In genomic region chr7:47777531-47778152, GRCh38 we compare ENCODE assay signal across 25 cellular contexts.
"Had no signal": no experiment of that assay in that cellular context is flagged by ENCODE, and none has a peak within 500 bp of the region (broad histone marks: within the 10 kb centered on the region; RNA-seq: fewer than 3 reads in every experiment).

No MANE protein-coding gene starts in this region.

- H3K27me3 Mint-ChIP-seq: stimulated activated memory B cell treated with anti-CD40 and anti-IgM and Interleukin-4, amounts not matched to agents 10 μg/mL and 1 μg/mL and 100 μg/mL, for 72 hours had no signal

- DNase-seq: activated CD4-positive, alpha-beta T cell treated with anti-CD3 and anti-CD28 coated beads, Interleukin-2, amount 10 ng/mL, durations not matched to agents 7 days and 5 days; activated CD4-positive, CD25-positive, alpha-beta regulatory T cell treated with anti-CD3 and anti-CD28 coated beads, Interleukin-2, amount 50 U/mL, for 72 hours; activated CD8-positive, alpha-beta T cell treated with anti-CD3 and anti-CD28 coated beads, Interleukin-2, amount 10 ng/mL, durations not matched to agents 7 days and 5 days; activated gamma-delta T cell treated with Interleukin-2 at 50 U/mL for 16 hours; anterior cingulate cortex; caudate nucleus; dermis blood vessel endothelial cell; effector CD8-positive, alpha-beta T cell; islet precursor cell; left colon; mesendoderm; mucosa of descending colon; posterior cingulate gyrus; right lobe of liver; stimulated activated CD4-positive, alpha-beta T cell treated with anti-CD3 and anti-CD28 coated beads, Interleukin-2, amount 100 ng/mL, for 24 hours; WERI-Rb-1 had no signal

- H3K27ac Mint-ChIP-seq: activated CD4-positive, alpha-beta T cell treated with anti-CD3 and anti-CD28 coated beads, Interleukin-2, amount 10 ng/mL, durations not matched to agents 7 days and 5 days; activated CD8-positive, alpha-beta T cell treated with anti-CD3 and anti-CD28 coated beads, Interleukin-2, amount 10 ng/mL, durations not matched to agents 7 days and 5 days; activated naive CD4-positive, alpha-beta T cell treated with anti-CD3 and anti-CD28 coated beads, Interleukin-2, amount 50 U/mL, for 24 hours; stimulated activated memory B cell treated with anti-CD40 and anti-IgM and Interleukin-4, amounts not matched to agents 10 μg/mL and 1 μg/mL and 100 μg/mL, for 72 hours; type B pancreatic cell had no signal

- H3K9me3 Mint-ChIP-seq: activated CD4-positive, alpha-beta T cell treated with anti-CD3 and anti-CD28 coated beads, Interleukin-2, amount 10 ng/mL, durations not matched to agents 7 days and 5 days; activated naive CD4-positive, alpha-beta T cell treated with anti-CD3 and anti-CD28 coated beads, Interleukin-2, amount 50 U/mL, for 24 hours had no signal

- H3K36me3 ChIP-seq: right lobe of liver, vagina, WERI-Rb-1 had no signal

- H3K4me3 ChIP-seq: mucosa of descending colon, right lobe of liver, skin epidermis, vagina had no signal

- H3K27me3 ChIP-seq: right lobe of liver, vagina had no signal

- H3K36me3 Mint-ChIP-seq: activated naive CD4-positive, alpha-beta T cell treated with anti-CD3 and anti-CD28 coated beads, Interleukin-2, amount 50 U/mL, for 24 hours; brain; stimulated activated memory B cell treated with anti-CD40 and anti-IgM and Interleukin-4, amounts not matched to agents 10 μg/mL and 1 μg/mL and 100 μg/mL, for 72 hours had no signal

- H3K4me1 ChIP-seq: vagina had no signal

- FAIRE-seq: frontal cortex, TTC549 had no signal

- H3K9me3 ChIP-seq: mucosa of descending colon, right lobe of liver, vagina had no signal

- H3K27ac ChIP-seq: right lobe of liver, skin epidermis, vagina, WERI-Rb-1 had no signal

- ATAC-seq: activated CD8-positive, alpha-beta T cell treated with anti-CD3 and anti-CD28 coated beads, Interleukin-2, amount 10 ng/mL, durations not matched to agents 7 days and 5 days; stimulated activated memory B cell treated with anti-CD40 and anti-IgM and Interleukin-4, amounts not matched to agents 10 μg/mL and 1 μg/mL and 100 μg/mL, for 72 hours had no signal

- H3K4me1 Mint-ChIP-seq: activated CD4-positive, alpha-beta T cell treated with anti-CD3 and anti-CD28 coated beads, Interleukin-2, amount 10 ng/mL, durations not matched to agents 7 days and 5 days; activated naive CD4-positive, alpha-beta T cell treated with anti-CD3 and anti-CD28 coated beads, Interleukin-2, amount 50 U/mL, for 24 hours; neural crest cell had no signal

- H3K4me3 Mint-ChIP-seq: activated CD4-positive, alpha-beta T cell treated with anti-CD3 and anti-CD28 coated beads, Interleukin-2, amount 10 ng/mL, durations not matched to agents 7 days and 5 days; activated CD8-positive, alpha-beta T cell treated with anti-CD3 and anti-CD28 coated beads, Interleukin-2, amount 10 ng/mL, durations not matched to agents 7 days and 5 days; activated naive CD4-positive, alpha-beta T cell treated with anti-CD3 and anti-CD28 coated beads, Interleukin-2, amount 50 U/mL, for 24 hours; brain; neural crest cell; stimulated activated memory B cell treated with anti-CD40 and anti-IgM and Interleukin-4, amounts not matched to agents 10 μg/mL and 1 μg/mL and 100 μg/mL, for 72 hours; type B pancreatic cell had no signal
